25 cellular contexts compared by ENCODE assay signal in genomic region chr3:27699067-27699466, GRCh38. TPM values are rescaled to one million over a fixed set of nuclear protein-coding genes. Genes with fewer than 3 reads are reported as not detected.
DNase-seq lines count a peak whose midpoint lies in the region; ATAC-seq lines count a peak whose summit lies in the region.
"Had no signal": no experiment of that assay in that cellular context is flagged by ENCODE, and none has a peak within 500 bp of the region (broad histone marks: within the 10 kb centered on the region; RNA-seq: fewer than 3 reads in every experiment).

No MANE protein-coding gene starts in this region.

- peaks cover 6% of the 10 kb centered on the region in 2 donors for H3K9me3 Mint-ChIP-seq in stimulated activated naive B cell treated with anti-CD40 and anti-IgM and Interleukin-4, amounts not matched to agents 10 μg/mL and 1 μg/mL and 100 μg/mL, for 72 hours
- H3K9me3 Mint-ChIP-seq in activated naive CD4-positive, alpha-beta T cell treated with anti-CD3 and anti-CD28 coated beads, Interleukin-2, amount 10 ng/mL, durations not matched to agents 7 days and 5 days = peaks cover 3% of the 10 kb centered on the region

- ATAC-seq in GM19395 (IDR thresholded peaks at IDR 0.05; ENCODE audit: unreplicated experiment) = peak; percentile 81
- ATAC-seq in HG02938 (IDR thresholded peaks at IDR 0.05; ENCODE audit: unreplicated experiment) = peak; percentile 70
- ATAC-seq in stimulated activated naive B cell treated with anti-CD40 and anti-IgM and Interleukin-4, amounts not matched to agents 10 μg/mL and 1 μg/mL and 100 μg/mL, for 72 hours (replicated peaks) = peak; percentile 77 to 80
- ATAC-seq: activated CD4-positive, alpha-beta T cell treated with anti-CD3 and anti-CD28 coated beads for 36 hours; CD8-positive, alpha-beta T cell; effector memory CD8-positive, alpha-beta T cell; gastroesophageal sphincter; K562; naive thymus-derived CD4-positive, alpha-beta T cell; T-cell had no signal

- H3K79me2 ChIP-seq in Karpas-422 (ENCODE audit: low read length) = no peaks in the 10 kb centered on the region

- H3K27ac Mint-ChIP-seq in stimulated activated naive B cell treated with anti-CD40 and anti-IgM and Interleukin-4, amounts not matched to agents 10 μg/mL and 1 μg/mL and 100 μg/mL, for 72 hours = no peak overlapping the region
- no peak overlapping the region for H3K27ac Mint-ChIP-seq in activated naive CD4-positive, alpha-beta T cell treated with anti-CD3 and anti-CD28 coated beads, Interleukin-2, amount 10 ng/mL, durations not matched to agents 7 days and 5 days
- H3K27ac Mint-ChIP-seq: activated CD4-positive, alpha-beta T cell treated with anti-CD3 and anti-CD28 coated beads for 36 hours; CD8-positive, alpha-beta T cell; effector memory CD8-positive, alpha-beta T cell; naive thymus-derived CD4-positive, alpha-beta T cell; T-cell had no signal

- H3K36me3 Mint-ChIP-seq in stimulated activated naive B cell treated with anti-CD40 and anti-IgM and Interleukin-4, amounts not matched to agents 10 μg/mL and 1 μg/mL and 100 μg/mL, for 72 hours = no peaks in the 10 kb centered on the region
- no peaks in the 10 kb centered on the region for H3K36me3 Mint-ChIP-seq in activated naive CD4-positive, alpha-beta T cell treated with anti-CD3 and anti-CD28 coated beads, Interleukin-2, amount 10 ng/mL, durations not matched to agents 7 days and 5 days
- H3K36me3 Mint-ChIP-seq: CD8-positive, alpha-beta T cell; naive thymus-derived CD4-positive, alpha-beta T cell had no signal

- CTCF ChIA-PET in activated naive CD4-positive, alpha-beta T cell treated with anti-CD3 and anti-CD28 coated beads, Interleukin-2, amount 10 ng/mL, durations not matched to agents 7 days and 5 days (lab: Charles Lee) = no interaction called here

- H3K27me3 Mint-ChIP-seq in stimulated activated naive B cell treated with anti-CD40 and anti-IgM and Interleukin-4, amounts not matched to agents 10 μg/mL and 1 μg/mL and 100 μg/mL, for 72 hours = peaks cover 0 to 4% of the 10 kb centered on the region in 2 donors
- peaks cover 3% of the 10 kb centered on the region for H3K27me3 Mint-ChIP-seq in activated naive CD4-positive, alpha-beta T cell treated with anti-CD3 and anti-CD28 coated beads, Interleukin-2, amount 10 ng/mL, durations not matched to agents 7 days and 5 days
- H3K27me3 Mint-ChIP-seq: effector memory CD8-positive, alpha-beta T cell; T-cell had no signal

- H3K4me1 Mint-ChIP-seq in stimulated activated naive B cell treated with anti-CD40 and anti-IgM and Interleukin-4, amounts not matched to agents 10 μg/mL and 1 μg/mL and 100 μg/mL, for 72 hours = peaks cover 6 to 11% of the 10 kb centered on the region in 2 donors
- H3K4me1 Mint-ChIP-seq in activated naive CD4-positive, alpha-beta T cell treated with anti-CD3 and anti-CD28 coated beads, Interleukin-2, amount 10 ng/mL, durations not matched to agents 7 days and 5 days = no peaks in the 10 kb centered on the region
- H3K4me1 Mint-ChIP-seq: activated CD4-positive, alpha-beta T cell treated with anti-CD3 and anti-CD28 coated beads for 36 hours; naive thymus-derived CD4-positive, alpha-beta T cell; T-cell had no signal

- no peaks in the 10 kb centered on the region for H3K4me1 ChIP-seq in Karpas-422 (ENCODE audit: low read length)
- H3K4me1 ChIP-seq: esophagus muscularis mucosa, gastroesophageal sphincter, spleen, stomach, transverse colon had no signal

- no peak overlapping the region for H3K4me2 ChIP-seq in Karpas-422 (ENCODE audit: low read depth, low read length, poor library complexity, severe bottlenecking)

- H3K27ac ChIP-seq in Karpas-422 (ENCODE audit: low read length) = no peak overlapping the region
- H3K27ac ChIP-seq: esophagus muscularis mucosa, gastroesophageal sphincter, spleen, stomach, transverse colon had no signal

- no peaks in the 10 kb centered on the region for H3K9me2 ChIP-seq in Karpas-422 (replicated peaks; ENCODE audit: insufficient read depth, low read length)

- DNase-seq in NAMALWA (ENCODE audit: low spot score) = peak; percentile 40
- no peak for DNase-seq in stimulated activated naive B cell treated with anti-CD40 and anti-IgM and Interleukin-4, amounts not matched to agents 10 μg/mL and 1 μg/mL and 100 μg/mL, for 72 hours
- DNase-seq in activated naive CD4-positive, alpha-beta T cell treated with anti-CD3 and anti-CD28 coated beads, Interleukin-2, amount 10 ng/mL, durations not matched to agents 7 days and 5 days = no peak
- no peak for DNase-seq in Karpas-422
- no peak for DNase-seq in ecto neural progenitor cell (ENCODE audit: low spot score)
- DNase-seq: activated CD4-positive, alpha-beta T cell treated with anti-CD3 and anti-CD28 coated beads for 36 hours; activated CD8-positive, alpha-beta memory T cell treated with anti-CD3 and anti-CD28 coated beads, Interleukin-2, amount 50 U/mL, for 4 hours; CD8-positive, alpha-beta T cell; effector memory CD8-positive, alpha-beta T cell; kidney; naive thymus-derived CD4-positive, alpha-beta T cell; NCI-H1048; NCI-H2029; NCI-H345; spleen; stimulated activated CD4-positive, alpha-beta T cell treated with anti-CD3 and anti-CD28 coated beads, Interleukin-4, amount 100 ng/mL, for 24 hours; stomach; T-cell; transverse colon had no signal

- H4K20me1 ChIP-seq in Karpas-422 (ENCODE audit: insufficient read depth, low read depth, low read length) = no peaks in the 10 kb centered on the region

- H3K9me3 ChIP-seq in Karpas-422 (ENCODE audit: low read length) = no peaks in the 10 kb centered on the region
- H3K9me3 ChIP-seq: gastroesophageal sphincter had no signal

- no peaks in the 10 kb centered on the region for H3K27me3 ChIP-seq in Karpas-422 (ENCODE audit: low read length)
- H3K27me3 ChIP-seq: esophagus muscularis mucosa, gastroesophageal sphincter, spleen, stomach, transverse colon had no signal

- H3K36me3 ChIP-seq in Karpas-422 (ENCODE audit: insufficient read depth, low read length) = no peaks in the 10 kb centered on the region
- H3K36me3 ChIP-seq: esophagus muscularis mucosa, gastroesophageal sphincter, spleen, stomach, transverse colon had no signal

- H3K9ac ChIP-seq in Karpas-422 (ENCODE audit: low read length) = no peak overlapping the region

- H2AFZ ChIP-seq in Karpas-422 (ENCODE audit: low read length) = no peak overlapping the region

- H3K4me3 Mint-ChIP-seq in stimulated activated naive B cell treated with anti-CD40 and anti-IgM and Interleukin-4, amounts not matched to agents 10 μg/mL and 1 μg/mL and 100 μg/mL, for 72 hours = no peak overlapping the region
- H3K4me3 Mint-ChIP-seq in activated naive CD4-positive, alpha-beta T cell treated with anti-CD3 and anti-CD28 coated beads, Interleukin-2, amount 10 ng/mL, durations not matched to agents 7 days and 5 days = no peak overlapping the region
- H3K4me3 Mint-ChIP-seq: activated CD4-positive, alpha-beta T cell treated with anti-CD3 and anti-CD28 coated beads for 36 hours; CD8-positive, alpha-beta T cell; effector memory CD8-positive, alpha-beta T cell; naive thymus-derived CD4-positive, alpha-beta T cell; T-cell had no signal

- H3K4me3 ChIP-seq in Karpas-422 (ENCODE audit: low read length) = no peak overlapping the region
- H3K4me3 ChIP-seq: esophagus muscularis mucosa, gastroesophageal sphincter, K562, spleen, stomach, transverse colon had no signal

RNA-seq across cellular contexts. Expression of gene EOMES, which starts 23.1 kb away (rescaled TPM):
- 0.54 and 0.60 TPM in 2 replicates for total RNA-seq in Karpas-422 (2014; rRNA removed; shearing (Covaris generic); ENCODE audit: low replicate concordance)
- total RNA-seq: lung microvascular endothelial cell had no signal
